In genomic region chr7:2038876-2039728, GRCh38 we compare ENCODE assay signal across 9 cellular contexts.
A peak's percentile ranks its signal among the peaks of the same experiment; 100 is the strongest.
DNase-seq lines count a peak whose midpoint lies in the region; ATAC-seq and TF ChIP-seq lines count a peak whose summit lies in the region.
"Had no signal": no experiment of that assay in that cellular context is flagged by ENCODE, and none has a peak within 500 bp of the region (broad histone marks: within the 10 kb centered on the region; RNA-seq: fewer than 3 reads in every experiment).

No MANE protein-coding gene starts in this region.

- peak; percentile 71 to 88 for ATAC-seq in activated CD4-positive, CD25-positive, alpha-beta regulatory T cell treated with anti-CD3 and anti-CD28 coated beads, Interleukin-2, amount 50 U/mL, for 24 hours
- peak; percentile 13 for ATAC-seq in sciatic nerve
- no peak for ATAC-seq in HG03135 (IDR thresholded peaks at IDR 0.05; ENCODE audit: unreplicated experiment)

- no peak for TF ChIP-seq POLR2A in esophagus squamous epithelium (IDR thresholded peaks at IDR 0.05)

- H3K9me3 ChIP-seq in esophagus squamous epithelium: no peaks in the 10 kb centered on the region
- H3K9me3 ChIP-seq: tibial nerve had no signal

- 70 to 74% methylated on average over 23 of the region's 23 CpGs for WGBS in esophagus squamous epithelium, 2 donors

- in situ Hi-C loops in GM13977 (cut with MboI; ENCODE audit: low pct_unique_long_range_greater_than_20kb, low sequenced_read_pairs, unreplicated experiment): no loop called here

- no peak overlapping the region for H3K27ac ChIP-seq in esophagus squamous epithelium

- peaks cover 0 to 18% (median 0%) of the 10 kb centered on the region in 3 donors for H3K36me3 ChIP-seq in esophagus squamous epithelium

- intact Hi-C loops in sciatic nerve (cut with DNase I): no loop called here
- intact Hi-C loops in esophagus squamous epithelium (cut with DNase I): no loop called here

- no peaks in the 10 kb centered on the region for H3K27me3 ChIP-seq in esophagus squamous epithelium
- H3K27me3 ChIP-seq: tibial nerve had no signal

- TF ChIP-seq CTCF in fibroblast of the aortic adventitia (IDR thresholded peaks at IDR 0.05; ENCODE audit: insufficient read depth, low read length) (no peak), GM13977 (IDR thresholded peaks at IDR 0.05; ENCODE audit: extremely low read depth, insufficient read depth, missing control alignments) (no peak), esophagus squamous epithelium (IDR thresholded peaks at IDR 0.05) (no peak)

- no peak for DNase-seq in activated CD4-positive, CD25-positive, alpha-beta regulatory T cell (lab: John Stamatoyannopoulos, UW)
- DNase-seq in NCI-H82 treated with DMSO at 0.1 percent for 48 hours (lab: John Stamatoyannopoulos, UW; ENCODE audit: unreplicated experiment) (peak; percentile 17), fibroblast of the aortic adventitia (ENCODE audit: low read depth) (peak; percentile 24), sciatic nerve (ENCODE audit: low spot score) (peak; percentile 35), GM13977 (ENCODE audit: low spot score) (no peak), esophagus squamous epithelium (lab: John Stamatoyannopoulos, UW) (no peak)

- H3K4me1 ChIP-seq in esophagus squamous epithelium: peaks cover 4 to 23% (median 5%) of the 10 kb centered on the region in 3 donors

- H3K4me3 ChIP-seq in fibroblast of the aortic adventitia (ENCODE audit: low read depth, low read length) (no peak overlapping the region), esophagus squamous epithelium (no peak overlapping the region)

Comparison
In these comparisons a context has a peak if more than half of its experiments do, and no peak if none do; other contexts are left out.
1. DNase-seq: peak in NCI-H82 treated with DMSO at 0.1 percent for 48 hours (single experiment), fibroblast of the aortic adventitia (single experiment) and sciatic nerve (single experiment); none in activated CD4-positive, CD25-positive, alpha-beta regulatory T cell (0 of 4), GM13977 (single experiment) and esophagus squamous epithelium (single experiment).